In genomic region chr1:61636814-61637213, GRCh38 we compare ENCODE assay signal across 1 cellular context.
TF ChIP-seq lines count a peak whose summit lies in the region.

No MANE protein-coding gene starts in this region.

TF ChIP-seq in GM23338, 12 proteins besides CTCF, POLR2A, EP300 and RAD21 (continued from another document):
- no peak for TF ChIP-seq ZNF462 (CRISPR knock-in tag; IDR thresholded peaks at IDR 0.05)
- TF ChIP-seq ZNF331 (CRISPR knock-in tag; IDR thresholded peaks at IDR 0.05; ENCODE audit: low read depth) = no peak
- TF ChIP-seq ZNF114 (CRISPR knock-in tag; IDR thresholded peaks at IDR 0.05) = no peak
- TF ChIP-seq EZH2phosphoT487 (IDR thresholded peaks at IDR 0.05; ENCODE audit: unreplicated experiment) = no peak
- TF ChIP-seq CREB1 (CRISPR knock-in tag; IDR thresholded peaks at IDR 0.05; ENCODE audit: low read depth) = no peak
- no peak for TF ChIP-seq STAT1 (IDR thresholded peaks at IDR 0.05; ENCODE audit: unreplicated experiment)
- no peak for TF ChIP-seq REST (IDR thresholded peaks at IDR 0.05; ENCODE audit: unreplicated experiment)
- no peak for TF ChIP-seq NANOG (IDR thresholded peaks at IDR 0.05; ENCODE audit: borderline replicate concordance)
